8 cellular contexts compared by ENCODE assay signal in genomic region chr12:110743571-110744093, GRCh38. TPM values are rescaled to one million over a fixed set of nuclear protein-coding genes. Genes with fewer than 3 reads are reported as not detected.
DNase-seq lines count a peak whose midpoint lies in the region; ATAC-seq and TF ChIP-seq lines count a peak whose summit lies in the region.

No MANE protein-coding gene starts in this region.

- peaks cover 8% of the 10 kb centered on the region for H3K4me1 ChIP-seq in fibroblast of lung (ENCODE audit: control insufficient read depth, extremely low read depth, insufficient read depth, low read length)

- peak overlapping the region; percentile 99 for H3K4me2 ChIP-seq in fibroblast of lung (ENCODE audit: extremely low read depth, insufficient read depth, low read length)

- DNase-seq in T-helper 2 cell treated with Interferon-gamma antibody and Interleukin-4, amounts not matched to agents 5 μg/mL and 100 μg/mL, for 36 hours (ENCODE audit: low spot score): no peak
- DNase-seq in T-helper 2 cell (no peak), SW480 (ENCODE audit: low spot score) (peak; percentile 18), fibroblast of lung (ENCODE audit: low read depth in 2 of 2) (peak in 1 of 2 donors; percentile 24), nephron progenitor cell (peak; percentile 32), A172 (ENCODE audit: low spot score) (no peak)

- ATAC-seq in HG02970 (IDR thresholded peaks at IDR 0.05; ENCODE audit: low FRiP score, unreplicated experiment): no peak
- ATAC-seq in HG03159 (IDR thresholded peaks at IDR 0.05; ENCODE audit: unreplicated experiment): no peak

- H3K36me3 Mint-ChIP-seq in T-helper 2 cell treated with Interferon-gamma antibody and Interleukin-4, amounts not matched to agents 5 μg/mL and 100 μg/mL, for 36 hours (ENCODE audit: low read depth): peaks cover 27% of the 10 kb centered on the region
- H3K36me3 Mint-ChIP-seq in nephron progenitor cell (ENCODE audit: low read depth): no peaks in the 10 kb centered on the region

- H3K27ac Mint-ChIP-seq in T-helper 2 cell treated with Interferon-gamma antibody and Interleukin-4, amounts not matched to agents 5 μg/mL and 100 μg/mL, for 36 hours: peak overlapping the region; percentile 9
- H3K27ac Mint-ChIP-seq in nephron progenitor cell: peak overlapping the region; percentile 97

- H3K9me3 Mint-ChIP-seq in T-helper 2 cell treated with Interferon-gamma antibody and Interleukin-4, amounts not matched to agents 5 μg/mL and 100 μg/mL, for 36 hours: no peaks in the 10 kb centered on the region
- H3K9me3 Mint-ChIP-seq in nephron progenitor cell: no peaks in the 10 kb centered on the region

- H3K4me3 Mint-ChIP-seq in T-helper 2 cell treated with Interferon-gamma antibody and Interleukin-4, amounts not matched to agents 5 μg/mL and 100 μg/mL, for 36 hours: peak overlapping the region; percentile 99
- H3K4me3 Mint-ChIP-seq in nephron progenitor cell: peak overlapping the region; percentile 99

- H3K9me3 ChIP-seq in fibroblast of lung (ENCODE audit: control insufficient read depth, insufficient read depth, low read depth, low read length): no peaks in the 10 kb centered on the region

- H2AFZ ChIP-seq in fibroblast of lung (ENCODE audit: low read length): peak overlapping the region; percentile 34

- H4K20me1 ChIP-seq in fibroblast of lung (ENCODE audit: control insufficient read depth, extremely low read depth, insufficient read depth, low read length): peaks cover 5% of the 10 kb centered on the region

- no peak overlapping the region for H3K27ac ChIP-seq in fibroblast of lung (ENCODE audit: insufficient read depth, low read length)

- peak overlapping the region; percentile 57 to 78 (median 70) for H3K4me3 ChIP-seq in fibroblast of lung (replicated peaks in 1 of 4; ENCODE audit: control extremely low read depth in 1 of 4, insufficient read depth in 1 of 4, low read depth in 3 of 4, low read length in 4 of 4)

- no peaks in the 10 kb centered on the region for H3K27me3 ChIP-seq in fibroblast of lung (ENCODE audit: control insufficient read depth, insufficient read depth, low read length)

- peaks cover 39% of the 10 kb centered on the region for H3K79me2 ChIP-seq in fibroblast of lung (ENCODE audit: control insufficient read depth, insufficient read depth, low read length)

- TF ChIP-seq CTCF in fibroblast of lung (conservative IDR thresholded peaks at IDR 0.05 in 1 of 2, IDR thresholded peaks at IDR 0.05 in 1 of 2; ENCODE audit: low read depth in 1 of 2, low read length in 2 of 2) (no peak), nephron progenitor cell (IDR thresholded peaks at IDR 0.05) (no peak)

- H3K9ac ChIP-seq in fibroblast of lung (ENCODE audit: insufficient read depth, low read length): no peak overlapping the region

- H3K27me3 Mint-ChIP-seq in T-helper 2 cell treated with Interferon-gamma antibody and Interleukin-4, amounts not matched to agents 5 μg/mL and 100 μg/mL, for 36 hours (ENCODE audit: low read depth): no peaks in the 10 kb centered on the region
- peaks cover 6% of the 10 kb centered on the region for H3K27me3 Mint-ChIP-seq in nephron progenitor cell (ENCODE audit: low read depth, poor library complexity)

- no peaks in the 10 kb centered on the region for H3K36me3 ChIP-seq in fibroblast of lung (ENCODE audit: control insufficient read depth, insufficient read depth, low read length)

- peaks cover 31% of the 10 kb centered on the region for H3K4me1 Mint-ChIP-seq in T-helper 2 cell treated with Interferon-gamma antibody and Interleukin-4, amounts not matched to agents 5 μg/mL and 100 μg/mL, for 36 hours (ENCODE audit: low read depth)
- H3K4me1 Mint-ChIP-seq in nephron progenitor cell: peaks cover 51% of the 10 kb centered on the region

RNA-seq across cellular contexts. Expression of gene PPP1CC, which starts 0.9 kb away (rescaled TPM):
- 98.9 and 112 TPM in 2 replicates for total RNA-seq in fibroblast of lung
- polyA plus RNA-seq in fibroblast of lung: 110 and 125 TPM in 2 replicates
- 90.9 and 113 TPM in 2 replicates for polyA plus RNA-seq in fibroblast of lung (2012)
- 31.4 and 40.3 TPM in 2 replicates for polyA minus RNA-seq in fibroblast of lung (ENCODE audit: low replicate concordance)
- 195 and 212 TPM in 2 replicates for total RNA-seq in A172 (2014; rRNA removed; shearing (Covaris generic))

RNA-seq across cellular contexts. Expression of gene HVCN1, which starts 54.7 kb away (rescaled TPM):
- total RNA-seq in fibroblast of lung: 5.9 and 7.4 TPM in 2 replicates
- 3.6 and 3.8 TPM in 2 replicates for polyA plus RNA-seq in fibroblast of lung
- polyA plus RNA-seq in fibroblast of lung (2012): 2.5 and 2.7 TPM in 2 replicates
- polyA minus RNA-seq in fibroblast of lung (ENCODE audit: low replicate concordance): 3.0 and 5.2 TPM in 2 replicates
- total RNA-seq in A172 (2014; rRNA removed; shearing (Covaris generic)): 0.14 and 0.95 TPM in 2 replicates

Comparison
In these comparisons a context has a peak if more than half of its experiments do, and no peak if none do; other contexts are left out.
1. DNase-seq: peak in SW480 (single experiment) and nephron progenitor cell (single experiment); none in T-helper 2 cell treated with Interferon-gamma antibody and Interleukin-4, amounts not matched to agents 5 μg/mL and 100 μg/mL, for 36 hours (single experiment), T-helper 2 cell (0 of 5) and A172 (single experiment).